Comparison of ENCODE assay signal across 1 cellular context in genomic region chr6:42960243-42961019, GRCh38.
TF ChIP-seq lines count a peak whose summit lies in the region.

TSS of gene GNMT (plus strand) at chr6:42960754. CDS start at chr6:42960768, 14 bp downstream.

TF ChIP-seq in HepG2, 621 proteins besides CTCF, POLR2A, EP300 and RAD21 (continued from another document and continues in another):
- TF ChIP-seq HMGXB3 (CRISPR knock-in tag; IDR thresholded peaks at IDR 0.05; ENCODE audit: borderline replicate concordance) (no peak), CREBL2 (CRISPR knock-in tag; IDR thresholded peaks at IDR 0.05; ENCODE audit: borderline replicate concordance) (peak; percentile 58; the same call in 1 of the 2 replicates), ATF1 (CRISPR knock-in tag; IDR thresholded peaks at IDR 0.05) (no peak), ZNF749 (CRISPR knock-in tag; IDR thresholded peaks at IDR 0.05; ENCODE audit: borderline replicate concordance) (0 out of 2 replicates have a peak, but pooled peaks have one; percentile 46), YY1 (IDR thresholded peaks at IDR 0.05; ENCODE audit: insufficient read depth, insufficient replicate concordance, low read depth, low read length) (no peak), KLF9 (CRISPR knock-in tag; IDR thresholded peaks at IDR 0.05; ENCODE audit: low read depth) (0 out of 2 replicates have a peak, but pooled peaks have one; percentile 67), SMARCC2 (IDR thresholded peaks at IDR 0.05) (no peak), PHF8 (CRISPR knock-in tag; IDR thresholded peaks at IDR 0.05) (peak; percentile 81), CHCHD3 (CRISPR knock-in tag; IDR thresholded peaks at IDR 0.05) (peak; percentile 33; the same call in 1 of the 2 replicates), SP1 (IDR thresholded peaks at IDR 0.05) (no peak), SP1 (CRISPR knock-in tag; IDR thresholded peaks at IDR 0.05) (peak; percentile 55; the same call in 1 of the 2 replicates), MBNL3 (CRISPR knock-in tag; conservative IDR thresholded peaks at IDR 0.05) (no peak), GLMP (CRISPR knock-in tag; IDR thresholded peaks at IDR 0.05; ENCODE audit: borderline replicate concordance) (no peak), MLLT10 (CRISPR knock-in tag; IDR thresholded peaks at IDR 0.05) (no peak), SOX13 (IDR thresholded peaks at IDR 0.05) (no peak), SOX13 (CRISPR knock-in tag; conservative IDR thresholded peaks at IDR 0.05 in 1 of 2, IDR thresholded peaks at IDR 0.05 in 1 of 2) (no peak; a peak in 1 of 4 replicates), KAT7 (CRISPR knock-in tag; IDR thresholded peaks at IDR 0.05; ENCODE audit: borderline replicate concordance) (no peak), RFX5 (IDR thresholded peaks at IDR 0.05; ENCODE audit: low read depth, low read length) (peak; percentile 47; the same call in 1 of the 2 replicates), ZMYM4 (CRISPR knock-in tag; IDR thresholded peaks at IDR 0.05) (peak; percentile 56; the same call in 1 of the 2 replicates), IKZF5 (CRISPR knock-in tag; IDR thresholded peaks at IDR 0.05) (peak; percentile 24), ZNF800 (CRISPR knock-in tag; IDR thresholded peaks at IDR 0.05) (peak; percentile 96), U2AF2 (IDR thresholded peaks at IDR 0.05; ENCODE audit: low read depth, low read length) (no peak), ZNF354B (CRISPR knock-in tag; IDR thresholded peaks at IDR 0.05) (no peak), THAP9 (CRISPR knock-in tag; IDR thresholded peaks at IDR 0.05; ENCODE audit: borderline replicate concordance) (peak; percentile 85; the same call in 1 of the 2 replicates), GATA4 (IDR thresholded peaks at IDR 0.05; ENCODE audit: borderline replicate concordance, low read depth) (no peak; the same call in 1 of the 2 replicates), HNRNPK (IDR thresholded peaks at IDR 0.05; ENCODE audit: low read depth, low read length, poor library complexity, severe bottlenecking) (peak; percentile 47), RARA (CRISPR knock-in tag; IDR thresholded peaks at IDR 0.05) (peak; percentile 8; the same call in 1 of the 2 replicates), NAIF1 (CRISPR knock-in tag; IDR thresholded peaks at IDR 0.05; ENCODE audit: borderline replicate concordance) (no peak), ZFP1 (CRISPR knock-in tag; IDR thresholded peaks at IDR 0.05) (peak; percentile 48; the same call in 1 of the 2 replicates), ZMYM2 (CRISPR knock-in tag; IDR thresholded peaks at IDR 0.05) (peak; percentile 80; the same call in 1 of the 2 replicates), ZNF234 (CRISPR knock-in tag; conservative IDR thresholded peaks at IDR 0.05) (0 out of 2 replicates have a peak, but pooled peaks have one; percentile 11), ZNF646 (CRISPR knock-in tag; IDR thresholded peaks at IDR 0.05) (no peak), TBX2 (CRISPR knock-in tag; IDR thresholded peaks at IDR 0.05; ENCODE audit: borderline replicate concordance) (peak; percentile 38), ZNF878 (CRISPR knock-in tag; IDR thresholded peaks at IDR 0.05) (no peak), ZNF512 (CRISPR knock-in tag; IDR thresholded peaks at IDR 0.05) (peak; percentile 16; the same call in 1 of the 2 replicates), FOXK2 (IDR thresholded peaks at IDR 0.05) (no peak), MEIS1 (CRISPR knock-in tag; IDR thresholded peaks at IDR 0.05; ENCODE audit: borderline replicate concordance) (peak; percentile 76; the same call in 1 of the 2 replicates), NR0B2 (CRISPR knock-in tag; IDR thresholded peaks at IDR 0.05) (no peak)
